In the genomic region with DNA sequence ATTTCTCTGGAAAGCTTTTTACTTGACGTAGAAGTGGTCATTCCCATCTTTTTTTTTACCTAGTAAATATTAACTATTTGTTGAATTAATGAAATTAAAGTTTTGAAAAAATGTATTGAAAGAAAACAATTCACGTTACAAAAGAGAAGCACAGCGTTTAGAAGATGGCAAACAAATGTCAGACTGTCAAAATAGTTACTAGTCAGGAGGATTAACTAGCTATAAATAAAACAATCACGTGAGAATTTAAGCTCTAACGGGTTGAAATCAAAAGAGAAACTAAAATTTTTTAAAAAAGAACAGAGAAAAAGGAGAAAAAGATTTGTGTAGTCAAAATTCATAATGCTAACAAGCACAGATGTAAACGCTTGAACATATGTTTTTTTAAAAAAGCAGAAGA, we compare ENCODE assay signal across 10 cellular contexts. TPM values are rescaled to one million over a fixed set of nuclear protein-coding genes. Genes with fewer than 3 reads are reported as not detected.
DNase-seq lines count a peak whose midpoint lies in the region; FAIRE-seq lines count a peak whose summit lies in the region.
"Had no signal": no experiment of that assay in that cellular context is flagged by ENCODE, and none has a peak within 500 bp of the region (broad histone marks: within the 10 kb centered on the region; RNA-seq: fewer than 3 reads in every experiment).

No MANE protein-coding gene starts in this region.

- H2AFZ ChIP-seq in Karpas-422 (ENCODE audit: low read length), result no peak overlapping the region

- H3K4me2 ChIP-seq in Karpas-422 (ENCODE audit: low read depth, low read length, poor library complexity, severe bottlenecking), result peak overlapping the region; percentile 69
- H3K4me2 ChIP-seq in skeletal muscle satellite cell (ENCODE audit: low read length), result peak overlapping the region; percentile 57

- H3K4me1 ChIP-seq in Karpas-422 (ENCODE audit: low read length), result peaks cover 37% of the 10 kb centered on the region
- H3K4me1 ChIP-seq in skeletal muscle satellite cell (ENCODE audit: control insufficient read depth, insufficient read depth, low read length), result peaks cover 9% of the 10 kb centered on the region

- H3K4me3 Mint-ChIP-seq in T-helper 2 cell treated with Interferon-gamma antibody and Interleukin-4, amounts not matched to agents 5 μg/mL and 100 μg/mL, for 36 hours, result peak overlapping the region; percentile 78

- H3K9me3 Mint-ChIP-seq in T-helper 2 cell treated with Interferon-gamma antibody and Interleukin-4, amounts not matched to agents 5 μg/mL and 100 μg/mL, for 36 hours, result peaks cover 4% of the 10 kb centered on the region

- H3K9ac ChIP-seq in Karpas-422 (ENCODE audit: low read length) (peak overlapping the region; percentile 53), skeletal muscle satellite cell (ENCODE audit: low read depth, low read length) (peak overlapping the region; percentile 22)

- H3K27me3 ChIP-seq in Karpas-422 (ENCODE audit: low read length) (no peaks in the 10 kb centered on the region), skeletal muscle satellite cell (ENCODE audit: control insufficient read depth, insufficient read depth, low read length) (no peaks in the 10 kb centered on the region)

- H3K9me3 ChIP-seq in Karpas-422 (ENCODE audit: low read length) (no peaks in the 10 kb centered on the region), skeletal muscle satellite cell (replicated peaks; ENCODE audit: low read length) (no peaks in the 10 kb centered on the region)

- peaks cover 99% of the 10 kb centered on the region for H3K79me2 ChIP-seq in Karpas-422 (ENCODE audit: low read length)

- peak; percentile 35 for FAIRE-seq in endometrium (lab: Jason Lieb, UNC)
- FAIRE-seq: A204.1 had no signal

- H3K27me3 Mint-ChIP-seq in T-helper 2 cell treated with Interferon-gamma antibody and Interleukin-4, amounts not matched to agents 5 μg/mL and 100 μg/mL, for 36 hours (ENCODE audit: low read depth), result no peaks in the 10 kb centered on the region

- H3K4me1 Mint-ChIP-seq in T-helper 2 cell treated with Interferon-gamma antibody and Interleukin-4, amounts not matched to agents 5 μg/mL and 100 μg/mL, for 36 hours (ENCODE audit: low read depth), result peaks cover 29% of the 10 kb centered on the region

- DNase-seq in T-helper 2 cell treated with Interferon-gamma antibody and Interleukin-4, amounts not matched to agents 5 μg/mL and 100 μg/mL, for 36 hours (ENCODE audit: low spot score), result no peak
- no peak for DNase-seq in T-helper 2 cell
- peak; percentile 74 for DNase-seq in Karpas-422
- no peak for DNase-seq in SHP77 (lab: John Stamatoyannopoulos, UW)
- DNase-seq in occipital lobe (lab: John Stamatoyannopoulos, UW), result no peak
- no peak for DNase-seq in SKM-1 treated with dmso at 0.1 percent for 144 hours (lab: John Stamatoyannopoulos, UW; ENCODE audit: unreplicated experiment)
- DNase-seq: activated effector memory CD4-positive, alpha-beta T cell treated with anti-CD3 and anti-CD28 coated beads, Interleukin-2, amount 50 U/mL, for 16 hours had no signal

- H3K27ac Mint-ChIP-seq in T-helper 2 cell treated with Interferon-gamma antibody and Interleukin-4, amounts not matched to agents 5 μg/mL and 100 μg/mL, for 36 hours, result peak overlapping the region; percentile 83

- H3K9me2 ChIP-seq in Karpas-422 (replicated peaks; ENCODE audit: insufficient read depth, low read length), result no peaks in the 10 kb centered on the region

- H4K20me1 ChIP-seq in Karpas-422 (ENCODE audit: insufficient read depth, low read depth, low read length), result no peaks in the 10 kb centered on the region; the same call in 1 of the 2 replicates

- peak overlapping the region; percentile 48 for H3K4me3 ChIP-seq in Karpas-422 (ENCODE audit: low read length)
- H3K4me3 ChIP-seq in skeletal muscle satellite cell (ENCODE audit: low read length), result peak overlapping the region; percentile 29

- peak overlapping the region; percentile 82 for H3K27ac ChIP-seq in Karpas-422 (ENCODE audit: low read length)

- peaks cover 4% of the 10 kb centered on the region; the same call in 1 of the 2 replicates for H3K36me3 ChIP-seq in Karpas-422 (ENCODE audit: insufficient read depth, low read length)
- H3K36me3 ChIP-seq in skeletal muscle satellite cell (ENCODE audit: insufficient read depth, low read length), result no peaks in the 10 kb centered on the region

- peaks cover 19% of the 10 kb centered on the region for H3K36me3 Mint-ChIP-seq in T-helper 2 cell treated with Interferon-gamma antibody and Interleukin-4, amounts not matched to agents 5 μg/mL and 100 μg/mL, for 36 hours (ENCODE audit: low read depth)

RNA-seq across cellular contexts. Expression of a gene that starts 26.4 kb away (rescaled TPM):
- total RNA-seq in Karpas-422 (2014; rRNA removed; shearing (Covaris generic); ENCODE audit: low replicate concordance), result 66.1 and 127 TPM in 2 replicates
- total RNA-seq in skeletal muscle satellite cell (2012; rRNA removed), result 25.8 and 31.4 TPM in 2 replicates
- 59.4 TPM for total RNA-seq in occipital lobe
